1 cellular context compared by ENCODE assay signal in the genomic region with DNA sequence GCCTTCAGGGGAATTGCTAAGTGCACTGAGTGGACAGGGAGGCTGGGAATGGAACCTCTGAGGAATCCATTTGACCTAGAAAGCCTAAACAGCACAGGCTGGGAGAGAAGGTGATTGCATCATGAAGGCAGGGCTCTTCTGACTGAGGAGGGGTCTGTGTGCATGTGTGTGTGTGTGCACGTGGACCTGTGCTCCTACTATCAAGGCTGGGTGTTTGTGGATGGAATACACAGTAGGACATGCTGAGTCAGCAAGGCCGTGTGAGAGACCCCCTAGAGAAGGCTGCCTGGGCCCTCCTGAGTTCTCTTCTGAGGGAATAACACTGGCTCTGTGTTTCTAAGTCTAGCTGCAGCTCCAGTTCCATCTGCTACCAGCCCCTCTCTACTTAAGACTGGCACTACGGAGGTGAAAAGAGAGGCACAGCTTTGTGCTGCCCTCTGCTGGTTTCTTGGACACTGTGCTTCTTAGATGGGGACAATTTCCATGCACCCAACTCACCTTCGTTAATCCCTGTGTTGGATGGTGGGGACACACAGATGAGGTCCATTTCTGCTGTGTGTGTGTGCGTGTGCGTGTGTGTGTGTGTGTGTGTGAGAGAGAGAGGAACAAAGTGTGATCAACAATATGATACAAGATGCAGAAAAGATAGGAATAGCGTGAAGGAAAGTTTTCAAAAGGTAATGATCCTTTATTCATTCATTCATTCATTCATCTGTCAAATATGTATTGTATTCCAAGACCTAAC.
A peak's percentile ranks its signal among the peaks of the same experiment; 100 is the strongest.
TF ChIP-seq lines count a peak whose summit lies in the region.

No MANE protein-coding gene starts in this region.

TF ChIP-seq in IMR-90, 13 proteins besides CTCF, POLR2A, EP300 and RAD21:
- TF ChIP-seq MAFK (IDR thresholded peaks at IDR 0.05; ENCODE audit: low read depth, low read length) (peak; percentile 92), CEBPB (IDR thresholded peaks at IDR 0.05; ENCODE audit: low read depth, low read length) (0 out of 2 replicates have a peak, but pooled peaks have one; percentile 4), SMC3 (IDR thresholded peaks at IDR 0.05; ENCODE audit: low read depth, low read length) (peak; percentile 78), CHD1 (IDR thresholded peaks at IDR 0.05; ENCODE audit: low read depth, low read length) (no peak), FOS (IDR thresholded peaks at IDR 0.05; ENCODE audit: low read depth, low read length) (no peak)
- TF ChIP-seq, protein P1, sequence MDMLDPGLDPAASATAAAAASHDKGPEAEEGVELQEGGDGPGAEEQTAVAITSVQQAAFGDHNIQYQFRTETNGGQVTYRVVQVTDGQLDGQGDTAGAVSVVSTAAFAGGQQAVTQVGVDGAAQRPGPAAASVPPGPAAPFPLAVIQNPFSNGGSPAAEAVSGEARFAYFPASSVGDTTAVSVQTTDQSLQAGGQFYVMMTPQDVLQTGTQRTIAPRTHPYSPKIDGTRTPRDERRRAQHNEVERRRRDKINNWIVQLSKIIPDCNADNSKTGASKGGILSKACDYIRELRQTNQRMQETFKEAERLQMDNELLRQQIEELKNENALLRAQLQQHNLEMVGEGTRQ (IDR thresholded peaks at IDR 0.05; ENCODE audit: low read depth, low read length), result no peak
